In genomic region chr12:125304029-125304428, GRCh38 we compare ENCODE assay signal across 25 cellular contexts.
DNase-seq lines count a peak whose midpoint lies in the region; ATAC-seq, FAIRE-seq and TF ChIP-seq lines count a peak whose summit lies in the region.
"Had no signal": no experiment of that assay in that cellular context is flagged by ENCODE, and none has a peak within 500 bp of the region (broad histone marks: within the 10 kb centered on the region; RNA-seq: fewer than 3 reads in every experiment).

No MANE protein-coding gene starts in this region.

- no peak for FAIRE-seq in K562 (lab: Jason Lieb, UNC)
- FAIRE-seq: A204.1, GM12878, GM12892, GM18507 had no signal

- H4K20me1 ChIP-seq in K562 (replicated peaks; ENCODE audit: control insufficient read depth, insufficient read depth, low read length): no peaks in the 10 kb centered on the region
- H4K20me1 ChIP-seq: BLaER1 had no signal

- no peak for TF ChIP-seq EP300 in K562 (IDR thresholded peaks at IDR 0.05; ENCODE audit: low read length)

- CTCF ChIA-PET in HEK293 (lab: Yijun Ruan, JAX): interaction anchor here (1.0 to 1.3 kb wide), 3 partner anchors 27 to 121 kb away, joined by 3 to 4 read pairs (median 4); no protein-coding TSS in a partner anchor
- CTCF ChIA-PET in K562 (lab: Yijun Ruan, JAX; ENCODE audit: low intra/inter-chr PET ratio): interaction anchor here (0.6 kb wide), 1 partner anchor 393 kb away, joined by 4 read pairs; no protein-coding TSS in a partner anchor

- under 1% methylated on average over 10 of the region's 10 CpGs for WGBS in K562 (ENCODE audit: insufficient coverage, low coverage, missing lambda C conversion rate)
- WGBS in body of pancreas, 2 donors: 82 to 86% methylated on average over 10 of the region's 10 CpGs

- H3K4me1 ChIP-seq in HEK293 (ENCODE audit: control insufficient read depth, insufficient read depth, low read length) (no peaks in the 10 kb centered on the region), K562 (replicated peaks in 1 of 2; ENCODE audit: control insufficient read depth in 2 of 2, insufficient read depth in 2 of 2, low read length in 2 of 2) (no peaks in the 10 kb centered on the region), body of pancreas (no peaks in the 10 kb centered on the region)
- H3K4me1 ChIP-seq: BE2C, BLaER1 had no signal

- no peak overlapping the region for H3K4me2 ChIP-seq in K562 (ENCODE audit: insufficient read depth, low read length)
- H3K4me2 ChIP-seq: BLaER1 had no signal

- H3K27me3 ChIP-seq in K562 (ENCODE audit: control insufficient read depth in 2 of 2, insufficient read depth in 2 of 2, low read length in 2 of 2): peaks cover 0 to 5% of the 10 kb centered on the region in 2 experiments; a peak in 2 of 5 replicates
- H3K27me3 ChIP-seq in body of pancreas: no peaks in the 10 kb centered on the region
- H3K27me3 ChIP-seq: BE2C, BLaER1 had no signal

- intact Hi-C loops in K562 (cut with micrococcal nuclease): no loop called here
- intact Hi-C loops in posterior vena cava (cut with DNase I): no loop called here
- intact Hi-C loops in body of pancreas (cut with DNase I): no loop called here

- POLR2A ChIA-PET in HEK293 (lab: Yijun Ruan, JAX) (no interaction called here), K562 (lab: Yijun Ruan, JAX) (interaction anchor here (0.5 kb wide), 1 partner anchor 247 kb away, joined by 4 read pairs; no protein-coding TSS in a partner anchor)

- in situ Hi-C loops in K562 (cut with MboI): no loop called here

- H3K4me3 ChIP-seq in HEK293 (ENCODE audit: low read depth, low read length): no peak overlapping the region
- no peak overlapping the region for H3K4me3 ChIP-seq in K562
- H3K4me3 ChIP-seq in body of pancreas: no peak overlapping the region
- H3K4me3 ChIP-seq: BLaER1, GM12878 had no signal

- no peak overlapping the region for H2AFZ ChIP-seq in K562 (ENCODE audit: low read depth, low read length)

- H3K27ac ChIP-seq in HEK293 (ENCODE audit: extremely low read depth, low read depth, low read length) (no peak overlapping the region), K562 (ENCODE audit: extremely low read depth, low read depth, low read length) (no peak overlapping the region), body of pancreas (no peak overlapping the region)
- H3K27ac ChIP-seq: BLaER1 had no signal

- no peak for ATAC-seq in K562
- no peak for ATAC-seq in body of pancreas
- ATAC-seq: GM12878 had no signal

- H3K9me3 ChIP-seq in HEK293 (ENCODE audit: control insufficient read depth, insufficient read depth, low read depth, low read length) (no peaks in the 10 kb centered on the region), K562 (replicated peaks; ENCODE audit: control insufficient read depth, insufficient read depth, low read depth, low read length) (no peaks in the 10 kb centered on the region), body of pancreas (no peaks in the 10 kb centered on the region)
- H3K9me3 ChIP-seq: BE2C, BLaER1 had no signal

- no peak for TF ChIP-seq RAD21 in K562 (CRISPR knock-in tag; conservative IDR thresholded peaks at IDR 0.05 in 1 of 2, IDR thresholded peaks at IDR 0.05 in 1 of 2)

- no peaks in the 10 kb centered on the region for H3K79me2 ChIP-seq in K562 (ENCODE audit: control insufficient read depth, insufficient read depth, low read length)

- DNase-seq in K562 (ENCODE audit: extremely low read depth in 1 of 4, low spot score in 3 of 4): no peak
- DNase-seq in posterior vena cava (ENCODE audit: low spot score): peak; percentile 64
- DNase-seq in body of pancreas: no peak
- no peak for DNase-seq in NCI-H2171 (lab: John Stamatoyannopoulos, UW)
- DNase-seq: 8988T; ACHN; BE2C; C1 segment of cervical spinal cord; CD4-positive, alpha-beta memory T cell; CD4-positive, CD25-positive, alpha-beta regulatory T cell; CD8-positive, alpha-beta memory T cell; COR-L47; DMS 273 treated with DMSO at 0.1 percent for 48 hours; DMS153; DMS53; DMS79; DND-41; EL; GDM1 had no signal

- no peaks in the 10 kb centered on the region for H3K36me3 ChIP-seq in HEK293 (ENCODE audit: control insufficient read depth in 2 of 2, insufficient read depth in 1 of 2, low read length in 2 of 2)
- H3K36me3 ChIP-seq in K562 (ENCODE audit: control insufficient read depth, insufficient read depth, low read length): no peaks in the 10 kb centered on the region
- no peaks in the 10 kb centered on the region for H3K36me3 ChIP-seq in body of pancreas (replicated peaks in 1 of 2; ENCODE audit: insufficient read depth in 1 of 2, low read depth in 2 of 2)
- H3K36me3 ChIP-seq: BE2C, BLaER1 had no signal

- no peak for TF ChIP-seq POLR2A in K562 (conservative IDR thresholded peaks at IDR 0.05)
- TF ChIP-seq POLR2A in body of pancreas (IDR thresholded peaks at IDR 0.05): no peak

- no TSS peak for BruUV-seq in K562 (replicated peaks; lab: Mats Ljungman, UMichigan)

- H3K9me1 ChIP-seq in K562 (ENCODE audit: control insufficient read depth, insufficient read depth, low read length): no peaks in the 10 kb centered on the region

- no peak overlapping the region for H3K9ac ChIP-seq in K562 (ENCODE audit: insufficient read depth in 1 of 2, low read depth in 2 of 2, low read length in 2 of 2)
- H3K9ac ChIP-seq: BLaER1 had no signal

- TF ChIP-seq CTCF in HEK293 (tag by site-specific recombination; IDR thresholded peaks at IDR 0.05): no peak
- no peak for TF ChIP-seq CTCF in K562 (IDR thresholded peaks at IDR 0.05 in 2 of 3, conservative IDR thresholded peaks at IDR 0.05 in 1 of 3; ENCODE audit: insufficient read depth in 2 of 3, low read depth in 1 of 3, low read length in 3 of 3)
- no peak for TF ChIP-seq CTCF in body of pancreas (IDR thresholded peaks at IDR 0.05)

TF ChIP-seq in HEK293, 187 proteins besides CTCF, POLR2A, EP300 and RAD21:
- TF ChIP-seq ZNF510 (tag by site-specific recombination; IDR thresholded peaks at IDR 0.05; ENCODE audit: insufficient replicate concordance): no peak
- peak; percentile 99 for TF ChIP-seq ZNF610 (tag by site-specific recombination; IDR thresholded peaks at IDR 0.05; ENCODE audit: borderline replicate concordance)
- no peak for TF ChIP-seq ZNF792 (tag by site-specific recombination; IDR thresholded peaks at IDR 0.05)

TF ChIP-seq in K562, 482 proteins besides CTCF, POLR2A, EP300 and RAD21:
- peak; percentile 49 to 59 for TF ChIP-seq NRF1 (conservative IDR thresholded peaks at IDR 0.05 in 1 of 2, IDR thresholded peaks at IDR 0.05 in 1 of 2)
- TF ChIP-seq KHSRP (IDR thresholded peaks at IDR 0.05): no peak
